In the genomic region with DNA sequence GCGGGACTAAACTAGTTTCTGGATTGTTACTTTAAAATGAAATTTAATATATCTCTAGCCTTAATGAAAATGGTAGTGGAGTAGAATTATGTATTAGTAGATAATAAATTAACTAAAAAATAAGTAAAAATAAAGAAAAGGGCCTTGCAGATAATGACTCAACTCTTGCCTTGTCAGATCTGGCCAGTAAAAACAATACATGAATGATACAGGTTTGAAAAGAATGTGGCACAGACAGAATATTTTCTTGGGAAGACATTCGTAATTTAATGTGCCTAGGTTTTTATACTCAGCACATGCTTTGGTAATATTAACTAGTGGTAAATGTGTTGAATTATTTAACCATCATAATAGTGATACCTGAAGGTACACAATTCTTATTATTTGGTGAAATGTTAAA, we compare ENCODE assay signal across 9 cellular contexts. TPM values are rescaled to one million over a fixed set of nuclear protein-coding genes. Genes with fewer than 3 reads are reported as not detected.
DNase-seq lines count a peak whose midpoint lies in the region; ATAC-seq and TF ChIP-seq lines count a peak whose summit lies in the region.
"Had no signal": no experiment of that assay in that cellular context is flagged by ENCODE, and none has a peak within 500 bp of the region (broad histone marks: within the 10 kb centered on the region; RNA-seq: fewer than 3 reads in every experiment).

No MANE protein-coding gene starts in this region.

- H3K9me3 Mint-ChIP-seq in GM23338 = no peaks in the 10 kb centered on the region; the same call in 2 of the 3 replicates

- H3K9me2 ChIP-seq in GM23338 (ENCODE audit: insufficient read depth) = no peaks in the 10 kb centered on the region

- H3K36me3 ChIP-seq in GM23338 (ENCODE audit: insufficient read depth) (no peaks in the 10 kb centered on the region), SJSA1 (no peaks in the 10 kb centered on the region), psoas muscle (ENCODE audit: insufficient read depth in 1 of 2, low read depth in 1 of 2) (no peaks in the 10 kb centered on the region)

- intact Hi-C loops in psoas muscle (cut with DNase I) = no loop called here

- H3K27me3 Mint-ChIP-seq in GM23338 (ENCODE audit: insufficient read depth, low read depth, poor library complexity) = peaks cover 10% of the 10 kb centered on the region

- peaks cover 13% of the 10 kb centered on the region; the same call in 2 of the 3 replicates for H3K36me3 Mint-ChIP-seq in GM23338 (ENCODE audit: low read depth)

- H3K4me1 ChIP-seq in GM23338 (ENCODE audit: insufficient read depth) (peaks cover 71% of the 10 kb centered on the region), SJSA1 (replicated peaks) (peaks cover 12% of the 10 kb centered on the region; the same call in 1 of the 2 replicates), psoas muscle (peaks cover 21% of the 10 kb centered on the region)

- ATAC-seq in GM23338 (no peak), psoas muscle (no peak), HG02763 (IDR thresholded peaks at IDR 0.05; ENCODE audit: unreplicated experiment) (no peak), HG03521 (IDR thresholded peaks at IDR 0.05; ENCODE audit: unreplicated experiment) (no peak)

- H3K27me3 ChIP-seq in GM23338 (ENCODE audit: insufficient read depth) (no peaks in the 10 kb centered on the region), SJSA1 (replicated peaks) (no peaks in the 10 kb centered on the region), psoas muscle (ENCODE audit: insufficient read depth in 3 of 3, low read length in 2 of 3) (no peaks in the 10 kb centered on the region)

- H3K27ac Mint-ChIP-seq in GM23338 = peak overlapping the region; percentile 4; the same call in 1 of the 2 replicates

- peaks cover 3% of the 10 kb centered on the region; the same call in 1 of the 2 replicates for H4K20me1 ChIP-seq in GM23338 (replicated peaks; ENCODE audit: insufficient read depth)

- H3K79me2 ChIP-seq in GM23338 (replicated peaks; ENCODE audit: insufficient read depth) = peaks cover 100% of the 10 kb centered on the region

- H3K4me3 Mint-ChIP-seq in GM23338 = peak overlapping the region; percentile 7; the same call in 1 of the 3 replicates

- no peak overlapping the region for H2AFZ ChIP-seq in GM23338

- H3K4me1 Mint-ChIP-seq in GM23338 = peaks cover 79% of the 10 kb centered on the region

- TF ChIP-seq CTCF in GM23338 (conservative IDR thresholded peaks at IDR 0.05; ENCODE audit: low read depth in 2 of 2) (no peak), epithelial cell of esophagus (IDR thresholded peaks at IDR 0.05; ENCODE audit: insufficient read depth, low read depth, low read length, missing control alignments) (no peak), psoas muscle (IDR thresholded peaks at IDR 0.05) (no peak)

- no peaks in the 10 kb centered on the region for H3F3A ChIP-seq in GM23338 (replicated peaks; ENCODE audit: low read depth)

- 46 to 71% (median 60%) methylated on average over 2 of the region's 2 CpGs for WGBS in psoas muscle, 3 donors

- peak overlapping the region; percentile 24; the same call in 1 of the 2 replicates for H3K4me3 ChIP-seq in GM23338
- no peak overlapping the region for H3K4me3 ChIP-seq in SJSA1
- no peak overlapping the region for H3K4me3 ChIP-seq in epithelial cell of esophagus (ENCODE audit: low read length)
- H3K4me3 ChIP-seq in psoas muscle = peak overlapping the region; percentile 35

- H3K27ac ChIP-seq in GM23338 (ENCODE audit: low read depth) = 0 out of 2 replicates have a peak overlapping the region, but pooled peaks have one; percentile 21
- H3K27ac ChIP-seq in SJSA1 = peak overlapping the region; percentile 38
- H3K27ac ChIP-seq in psoas muscle = peak overlapping the region; percentile 37

- peak overlapping the region; percentile 63 for H3K4me2 ChIP-seq in GM23338

- no peak for DNase-seq in GM23338 (ENCODE audit: low spot score)
- DNase-seq in SJSA1 (ENCODE audit: low read depth in 1 of 2, low spot score in 2 of 2) = no peak
- peak; percentile 43 for DNase-seq in epithelial cell of esophagus (ENCODE audit: low read depth)
- no peak for DNase-seq in psoas muscle
- no peak for DNase-seq in KG1 (lab: John Stamatoyannopoulos, UW)
- no peak for DNase-seq in SIG-M5 treated with dmso at 0.1 percent for 504 hours (lab: John Stamatoyannopoulos, UW; ENCODE audit: unreplicated experiment)
- DNase-seq: stimulated activated CD8-positive, alpha-beta memory T cell treated with anti-CD3 and anti-CD28 coated beads, Interleukin-4, amount 100 ng/mL, for 48 hours had no signal

- H3K9me3 ChIP-seq in SJSA1 (replicated peaks) (no peaks in the 10 kb centered on the region), psoas muscle (peaks cover 2% of the 10 kb centered on the region)

TF ChIP-seq in GM23338, 12 proteins besides CTCF, POLR2A, EP300 and RAD21 (continues in another document):
- TF ChIP-seq CREB1 (CRISPR knock-in tag; IDR thresholded peaks at IDR 0.05; ENCODE audit: low read depth) = no peak
- no peak for TF ChIP-seq JUNB (IDR thresholded peaks at IDR 0.05; ENCODE audit: unreplicated experiment)
- TF ChIP-seq, protein P1, sequence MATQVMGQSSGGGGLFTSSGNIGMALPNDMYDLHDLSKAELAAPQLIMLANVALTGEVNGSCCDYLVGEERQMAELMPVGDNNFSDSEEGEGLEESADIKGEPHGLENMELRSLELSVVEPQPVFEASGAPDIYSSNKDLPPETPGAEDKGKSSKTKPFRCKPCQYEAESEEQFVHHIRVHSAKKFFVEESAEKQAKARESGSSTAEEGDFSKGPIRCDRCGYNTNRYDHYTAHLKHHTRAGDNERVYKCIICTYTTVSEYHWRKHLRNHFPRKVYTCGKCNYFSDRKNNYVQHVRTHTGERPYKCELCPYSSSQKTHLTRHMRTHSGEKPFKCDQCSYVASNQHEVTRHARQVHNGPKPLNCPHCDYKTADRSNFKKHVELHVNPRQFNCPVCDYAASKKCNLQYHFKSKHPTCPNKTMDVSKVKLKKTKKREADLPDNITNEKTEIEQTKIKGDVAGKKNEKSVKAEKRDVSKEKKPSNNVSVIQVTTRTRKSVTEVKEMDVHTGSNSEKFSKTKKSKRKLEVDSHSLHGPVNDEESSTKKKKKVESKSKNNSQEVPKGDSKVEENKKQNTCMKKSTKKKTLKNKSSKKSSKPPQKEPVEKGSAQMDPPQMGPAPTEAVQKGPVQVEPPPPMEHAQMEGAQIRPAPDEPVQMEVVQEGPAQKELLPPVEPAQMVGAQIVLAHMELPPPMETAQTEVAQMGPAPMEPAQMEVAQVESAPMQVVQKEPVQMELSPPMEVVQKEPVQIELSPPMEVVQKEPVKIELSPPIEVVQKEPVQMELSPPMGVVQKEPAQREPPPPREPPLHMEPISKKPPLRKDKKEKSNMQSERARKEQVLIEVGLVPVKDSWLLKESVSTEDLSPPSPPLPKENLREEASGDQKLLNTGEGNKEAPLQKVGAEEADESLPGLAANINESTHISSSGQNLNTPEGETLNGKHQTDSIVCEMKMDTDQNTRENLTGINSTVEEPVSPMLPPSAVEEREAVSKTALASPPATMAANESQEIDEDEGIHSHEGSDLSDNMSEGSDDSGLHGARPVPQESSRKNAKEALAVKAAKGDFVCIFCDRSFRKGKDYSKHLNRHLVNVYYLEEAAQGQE (IDR thresholded peaks at IDR 0.05; ENCODE audit: unreplicated experiment) = no peak
- TF ChIP-seq EZH2phosphoT487 (IDR thresholded peaks at IDR 0.05; ENCODE audit: unreplicated experiment) = no peak
- no peak for TF ChIP-seq NANOG (IDR thresholded peaks at IDR 0.05; ENCODE audit: borderline replicate concordance)

RNA-seq across cellular contexts. Expression of a gene that starts 28.3 kb away (rescaled TPM):
- 107 and 118 TPM in 2 replicates for total RNA-seq in GM23338 (2014; rRNA removed; shearing (Covaris generic))
- 54.7 and 76.4 TPM in 2 replicates for polyA plus RNA-seq in GM23338 (2016; fragmentation: Nextera tagmentation; extraction: Ambion mirVana)
- total RNA-seq in SJSA1 (2014; rRNA removed; shearing (Covaris generic)) = 17.6 and 19.9 TPM in 2 replicates
- 10 to 100 TPM; 28.5 to 56.3 (median 37.9) TPM for total RNA-seq in psoas muscle
- 10 to 100 TPM in 1 of 3 donors, 1 to 10 TPM in 2; 3.9 to 13.4 (median 5.8) TPM for polyA plus RNA-seq in psoas muscle

Comparison
In these comparisons a context has a peak if more than half of its experiments do, and no peak if none do; other contexts are left out.
1. H3K4me3 ChIP-seq: peak in GM23338 (single experiment) and psoas muscle (single experiment); none in SJSA1 (single experiment) and epithelial cell of esophagus (single experiment).
2. Peak in every context shown above with its lines, with median percentiles within 50 percentile points of each other: H3K27ac ChIP-seq.